Comparison of ENCODE assay signal across 20 cellular contexts in genomic region chr13:114039471-114040141, GRCh38.
"Had no signal": no experiment of that assay in that cellular context is flagged by ENCODE, and none has a peak within 500 bp of the region (broad histone marks: within the 10 kb centered on the region; RNA-seq: fewer than 3 reads in every experiment).

No MANE protein-coding gene starts in this region.

- H3K27me3 Mint-ChIP-seq: activated CD4-positive, alpha-beta memory T cell treated with anti-CD3 and anti-CD28 coated beads for 36 hours; natural killer cell treated with Interleukin-12 subunit alpha and Interleukin-12 subunit beta and Interleukin-15 and Interleukin-18, amount 100 ng/mL, for 72 hours; stimulated activated memory B cell treated with anti-CD40 and anti-IgM and Interleukin-4, amounts not matched to agents 10 μg/mL and 1 μg/mL and 100 μg/mL, for 72 hours; T-helper 17 cell had no signal

- H3K27ac ChIP-seq: lower lobe of right lung, neutrophil, pancreas, psoas muscle, right atrium auricular region, skin epidermis, testis had no signal

- ATAC-seq: left lobe of liver; lower lobe of right lung; pancreas; psoas muscle; stimulated activated memory B cell treated with anti-CD40 and anti-IgM and Interleukin-4, amounts not matched to agents 10 μg/mL and 1 μg/mL and 100 μg/mL, for 72 hours; T-helper 17 cell had no signal

- H3K4me3 ChIP-seq: lower lobe of right lung, pancreas, psoas muscle, right atrium auricular region, skin epidermis, testis, vagina had no signal

- H3K9me3 Mint-ChIP-seq: natural killer cell treated with Interleukin-12 subunit alpha and Interleukin-12 subunit beta and Interleukin-15 and Interleukin-18, amount 100 ng/mL, for 72 hours had no signal

- H3K27me3 ChIP-seq: neutrophil, pancreas, right atrium auricular region, testis, vagina had no signal

- H3K36me3 ChIP-seq: pancreas, right atrium auricular region, vagina had no signal

- H3K4me3 Mint-ChIP-seq: activated CD4-positive, alpha-beta memory T cell treated with anti-CD3 and anti-CD28 coated beads for 36 hours; natural killer cell treated with Interleukin-12 subunit alpha and Interleukin-12 subunit beta and Interleukin-15 and Interleukin-18, amount 100 ng/mL, for 72 hours; stimulated activated memory B cell treated with anti-CD40 and anti-IgM and Interleukin-4, amounts not matched to agents 10 μg/mL and 1 μg/mL and 100 μg/mL, for 72 hours; T-helper 17 cell had no signal

- DNase-seq: activated CD4-positive, alpha-beta memory T cell treated with anti-CD3 and anti-CD28 coated beads for 36 hours; activated CD4-positive, alpha-beta T cell treated with anti-CD3 and anti-CD28 coated beads for 48 hours; activated effector memory CD4-positive, alpha-beta T cell treated with anti-CD3 and anti-CD28 coated beads, Interleukin-2, amount 50 U/mL, for 16 hours; effector CD4-positive, alpha-beta T cell; foreskin melanocyte; lower lobe of right lung; psoas muscle; stimulated activated CD4-positive, alpha-beta T cell treated with anti-CD3 and anti-CD28 coated beads, Interleukin-2, amount 100 ng/mL, for 24 hours; SW 1271; T-helper 17 cell; testis; trophoblast cell had no signal

- H3K9me3 ChIP-seq: lower lobe of right lung, neutrophil, pancreas, psoas muscle, right atrium auricular region, testis, vagina had no signal

- H3K27ac Mint-ChIP-seq: stimulated activated memory B cell treated with anti-CD40 and anti-IgM and Interleukin-4, amounts not matched to agents 10 μg/mL and 1 μg/mL and 100 μg/mL, for 72 hours; T-helper 17 cell had no signal

- H3K4me1 ChIP-seq: pancreas had no signal
